In the genomic region with DNA sequence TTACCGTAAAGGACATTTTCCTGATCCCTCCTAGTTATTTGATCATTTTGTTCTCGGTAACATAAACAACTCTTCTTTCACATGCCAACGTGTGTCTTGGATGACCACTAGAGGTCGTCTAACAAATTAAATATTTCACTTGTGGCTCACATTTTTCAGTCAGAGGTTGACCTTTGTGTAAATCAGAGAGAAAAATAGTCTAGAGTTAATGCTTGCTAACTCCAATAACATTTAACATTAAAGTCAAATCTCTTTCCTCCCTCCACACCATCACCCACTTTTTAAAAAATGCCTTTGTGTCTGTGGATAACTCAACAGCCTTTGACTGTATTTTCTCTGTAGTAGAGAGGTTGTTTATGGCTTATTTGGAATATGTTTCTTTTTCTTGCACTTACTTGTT, we compare ENCODE assay signal across 8 cellular contexts.
DNase-seq lines count a peak whose midpoint lies in the region; ATAC-seq, FAIRE-seq and TF ChIP-seq lines count a peak whose summit lies in the region.

No MANE protein-coding gene starts in this region.

- DNase-seq in COR-L47 (lab: John Stamatoyannopoulos, UW) (peak; percentile 26), GM19239 (ENCODE audit: insufficient read length, low spot score) (peak; percentile 3), RCC 7860 (ENCODE audit: low spot score) (peak; percentile 41), endodermal cell (no peak)
- peak in 6 of 9 donors; percentile 30 to 54 (median 48) for DNase-seq in naive thymus-derived CD4-positive, alpha-beta T cell
- no peak for DNase-seq in activated CD4-positive, alpha-beta T cell treated with anti-CD3 and anti-CD28 coated beads for 48 hours
- DNase-seq in activated CD8-positive, alpha-beta memory T cell treated with anti-CD3 and anti-CD28 coated beads, Interleukin-2, amount 50 U/mL, for 4 hours, result no peak

- no peak overlapping the region for H3K4me3 ChIP-seq in endodermal cell (ENCODE audit: low read length)
- no peak overlapping the region for H3K4me3 ChIP-seq in naive thymus-derived CD4-positive, alpha-beta T cell (ENCODE audit: low read length)

- H3K27me3 ChIP-seq in endodermal cell (ENCODE audit: control insufficient read depth, insufficient read depth, low read length, poor library complexity, severe bottlenecking), result no peaks in the 10 kb centered on the region
- no peaks in the 10 kb centered on the region for H3K27me3 ChIP-seq in naive thymus-derived CD4-positive, alpha-beta T cell (ENCODE audit: control insufficient read depth in 2 of 2, insufficient read depth in 2 of 2, low read length in 2 of 2)

- 33 to 42% methylated on average over 2 to 4 of the region's 4 CpGs for WGBS in endodermal cell (ENCODE audit: insufficient coverage in 1 of 2, insufficient read length in 1 of 2), 2 experiments

- H3K27ac Mint-ChIP-seq in endodermal cell, result no peak overlapping the region
- H3K27ac Mint-ChIP-seq in naive thymus-derived CD4-positive, alpha-beta T cell, result peak overlapping the region in 5 of 9 donors; percentile 0 to 68 (median 10)

- H3K4me1 ChIP-seq in endodermal cell (ENCODE audit: control insufficient read depth, insufficient read depth, low read length), result no peaks in the 10 kb centered on the region
- peaks cover 4 to 11% of the 10 kb centered on the region in 2 donors for H3K4me1 ChIP-seq in naive thymus-derived CD4-positive, alpha-beta T cell (ENCODE audit: control insufficient read depth in 2 of 2, insufficient read depth in 2 of 2, low read length in 2 of 2)

- POLR2A ChIA-PET in naive thymus-derived CD4-positive, alpha-beta T cell (lab: Charles Lee), result interaction anchor here (0.7 kb wide), 1 partner anchor 70 kb away, joined by 3 read pairs; no protein-coding TSS in a partner anchor

- CTCF ChIA-PET in naive thymus-derived CD4-positive, alpha-beta T cell (lab: Charles Lee), result no interaction called here

- no peak overlapping the region for H3K4me3 Mint-ChIP-seq in endodermal cell
- peak overlapping the region in 3 of 10 donors; percentile 3 to 11 (median 5) for H3K4me3 Mint-ChIP-seq in naive thymus-derived CD4-positive, alpha-beta T cell

- no peaks in the 10 kb centered on the region for H3K9me3 ChIP-seq in endodermal cell (ENCODE audit: control insufficient read depth, low read length)
- H3K9me3 ChIP-seq in naive thymus-derived CD4-positive, alpha-beta T cell (ENCODE audit: control insufficient read depth in 2 of 3, low read length in 3 of 3), result no peaks in the 10 kb centered on the region

- H3K27me3 Mint-ChIP-seq in endodermal cell (ENCODE audit: insufficient read depth), result no peaks in the 10 kb centered on the region
- H3K27me3 Mint-ChIP-seq in naive thymus-derived CD4-positive, alpha-beta T cell, result no peaks in the 10 kb centered on the region

- H3K36me3 ChIP-seq in endodermal cell (ENCODE audit: control insufficient read depth, insufficient read depth, low read length), result no peaks in the 10 kb centered on the region
- H3K36me3 ChIP-seq in naive thymus-derived CD4-positive, alpha-beta T cell (ENCODE audit: control insufficient read depth in 2 of 3, insufficient read depth in 3 of 3, low read length in 3 of 3), result no peaks in the 10 kb centered on the region

- peaks cover 8% of the 10 kb centered on the region for H3K4me1 Mint-ChIP-seq in endodermal cell
- peaks cover 11 to 34% (median 24%) of the 10 kb centered on the region in 7 donors for H3K4me1 Mint-ChIP-seq in naive thymus-derived CD4-positive, alpha-beta T cell

- H3K27ac ChIP-seq in endodermal cell (ENCODE audit: low read depth, low read length), result no peak overlapping the region
- H3K27ac ChIP-seq in naive thymus-derived CD4-positive, alpha-beta T cell (ENCODE audit: low read depth, low read length), result no peak overlapping the region

- intact Hi-C loops in naive thymus-derived CD4-positive, alpha-beta T cell (cut with micrococcal nuclease), result loop anchor here (1.0 to 5.0 kb wide), 10 partner anchors 72 to 888 kb away; no protein-coding TSS in a partner anchor

- ATAC-seq in HG03469 (IDR thresholded peaks at IDR 0.05; ENCODE audit: unreplicated experiment), result peak; percentile 40
- peak; percentile 70 for ATAC-seq in naive thymus-derived CD4-positive, alpha-beta T cell

- H3K9ac ChIP-seq in endodermal cell (ENCODE audit: extremely low read depth, low read length, poor library complexity, severe bottlenecking), result no peak overlapping the region

- TF ChIP-seq CTCF in endodermal cell (conservative IDR thresholded peaks at IDR 0.05), result peak; percentile 85

- H3K36me3 Mint-ChIP-seq in endodermal cell (ENCODE audit: low read depth), result no peaks in the 10 kb centered on the region
- H3K36me3 Mint-ChIP-seq in naive thymus-derived CD4-positive, alpha-beta T cell, result peaks cover 0 to 49% (median 0%) of the 10 kb centered on the region in 5 donors

- H3K9me3 Mint-ChIP-seq in endodermal cell, result no peaks in the 10 kb centered on the region
- H3K9me3 Mint-ChIP-seq in naive thymus-derived CD4-positive, alpha-beta T cell, result peaks cover 0 to 15% (median 0%) of the 10 kb centered on the region in 11 donors

- peak; percentile 64 for FAIRE-seq in GM19239 (lab: Jason Lieb, UNC)
- peak; percentile 86 for FAIRE-seq in RCC 7860 (lab: Jason Lieb, UNC)

Comparison
In these comparisons a context has a peak if more than half of its experiments do, and no peak if none do; other contexts are left out.
1. DNase-seq: peak in COR-L47 (single experiment), GM19239 (single experiment), RCC 7860 (single experiment) and naive thymus-derived CD4-positive, alpha-beta T cell (6 of 9); none in endodermal cell (single experiment), activated CD4-positive, alpha-beta T cell treated with anti-CD3 and anti-CD28 coated beads for 48 hours (single experiment) and activated CD8-positive, alpha-beta memory T cell treated with anti-CD3 and anti-CD28 coated beads, Interleukin-2, amount 50 U/mL, for 4 hours (single experiment).